8 cellular contexts compared by ENCODE assay signal in genomic region chr1:121447280-121447923, GRCh38.
DNase-seq lines count a peak whose midpoint lies in the region; ATAC-seq, FAIRE-seq and TF ChIP-seq lines count a peak whose summit lies in the region.
"Not testable (repeated sequence)": the region's sequence is repeated elsewhere in the genome, so short reads cannot be mapped to it uniquely, and the experiment has no call there.

No MANE protein-coding gene starts in this region.

- not testable (repeated sequence) for H3K27me3 Mint-ChIP-seq in astrocyte (ENCODE audit: low read depth, unreplicated experiment); progenitor cell of endocrine pancreas

- FAIRE-seq in astrocyte (lab: Jason Lieb, UNC): not testable (repeated sequence)

- TF ChIP-seq POLR2A in esophagus muscularis mucosa (IDR thresholded peaks at IDR 0.05; ENCODE audit: low read depth): not testable (repeated sequence)

- intact Hi-C loops in esophagus muscularis mucosa (cut with DNase I): not testable (repeated sequence)

- not testable (repeated sequence) for H3K4me1 ChIP-seq in DND-41 (ENCODE audit: insufficient read depth, low read length); astrocyte (ENCODE audit: insufficient read depth, low read length); esophagus muscularis mucosa
- peaks cover 27% of the 10 kb centered on the region for H3K4me1 ChIP-seq in OCI-LY3 (ENCODE audit: low read length)

- not testable (repeated sequence) for H3K4me1 Mint-ChIP-seq in astrocyte (ENCODE audit: low read depth, unreplicated experiment); progenitor cell of endocrine pancreas (ENCODE audit: low read depth)

- not testable (repeated sequence) for DNase-seq in DND-41; astrocyte (ENCODE audit: low read depth); esophagus muscularis mucosa (ENCODE audit: extremely low spot score); progenitor cell of endocrine pancreas (ENCODE audit: low spot score, unreplicated experiment)
- DNase-seq in kidney glomerular epithelial cell (lab: John Stamatoyannopoulos, UW): peak; percentile 1

- H3K36me3 ChIP-seq in DND-41 (ENCODE audit: insufficient read depth, low read length); OCI-LY3 (replicated peaks; ENCODE audit: low read depth, low read length); astrocyte (ENCODE audit: insufficient read depth, low read length); esophagus muscularis mucosa: not testable (repeated sequence)

- not testable (repeated sequence) for H3K4me3 Mint-ChIP-seq in astrocyte (ENCODE audit: unreplicated experiment); progenitor cell of endocrine pancreas (ENCODE audit: low read depth)

- H3K4me3 ChIP-seq in DND-41 (ENCODE audit: low read depth in 1 of 2, low read length in 2 of 2); OCI-LY3 (ENCODE audit: low read length); astrocyte (ENCODE audit: insufficient read depth, low read depth, low read length); esophagus muscularis mucosa: not testable (repeated sequence)

- H3K4me2 ChIP-seq in DND-41 (ENCODE audit: insufficient read depth, low read length); astrocyte (ENCODE audit: low read length): not testable (repeated sequence)
- peak overlapping the region; percentile 25; the same call in 1 of the 2 replicates for H3K4me2 ChIP-seq in OCI-LY3 (ENCODE audit: low read length)

- H3K27ac ChIP-seq in 22Rv1; DND-41 (ENCODE audit: low read length); astrocyte (ENCODE audit: low read depth, low read length); esophagus muscularis mucosa (replicated peaks in 1 of 4): not testable (repeated sequence)
- peak overlapping the region; percentile 11; the same call in 1 of the 2 replicates for H3K27ac ChIP-seq in OCI-LY3 (ENCODE audit: low read length)

- 11% methylated on average over 1 of the region's 1 CpG for WGBS in esophagus muscularis mucosa

- not testable (repeated sequence) for H3K27ac Mint-ChIP-seq in astrocyte (ENCODE audit: unreplicated experiment); progenitor cell of endocrine pancreas

- not testable (repeated sequence) for H3K79me2 ChIP-seq in DND-41 (ENCODE audit: insufficient read depth, low read length); OCI-LY3 (ENCODE audit: low read length); astrocyte (ENCODE audit: insufficient read depth, low read length)

- not testable (repeated sequence) for H3K9ac ChIP-seq in DND-41 (ENCODE audit: low read depth, low read length); OCI-LY3 (ENCODE audit: low read length); astrocyte (ENCODE audit: low read length)

- not testable (repeated sequence) for H3K36me3 Mint-ChIP-seq in astrocyte (ENCODE audit: low read depth, unreplicated experiment); progenitor cell of endocrine pancreas (ENCODE audit: insufficient read depth)

- not testable (repeated sequence) for H3K27me3 ChIP-seq in DND-41 (ENCODE audit: insufficient read depth, low read length, poor library complexity); OCI-LY3 (ENCODE audit: low read depth, low read length); astrocyte (ENCODE audit: insufficient read depth, low read length); esophagus muscularis mucosa

- not testable (repeated sequence) for ATAC-seq in DND-41 (ENCODE audit: insufficient read depth, low read depth)

- TF ChIP-seq CTCF in 22Rv1 (IDR thresholded peaks at IDR 0.05): peak; percentile 73
- peak; percentile 59 for TF ChIP-seq CTCF in DND-41 (IDR thresholded peaks at IDR 0.05; ENCODE audit: borderline replicate concordance, extremely low read depth, low read length, poor library complexity, severe bottlenecking)
- TF ChIP-seq CTCF in LNCAP (IDR thresholded peaks at IDR 0.05): peak; percentile 49
- TF ChIP-seq CTCF in OCI-LY3 (IDR thresholded peaks at IDR 0.05; ENCODE audit: low read depth, low read length): peak; percentile 56; the same call in 1 of the 2 replicates
- TF ChIP-seq CTCF in astrocyte (IDR thresholded peaks at IDR 0.05; ENCODE audit: insufficient read depth, low read depth, low read length): peak; percentile 18
- TF ChIP-seq CTCF in esophagus muscularis mucosa (IDR thresholded peaks at IDR 0.05): peak in 2 of 3 experiments; percentile 45 to 55
- peak; percentile 64 for TF ChIP-seq CTCF in progenitor cell of endocrine pancreas (IDR thresholded peaks at IDR 0.05; ENCODE audit: unreplicated experiment)

- not testable (repeated sequence) for H3K9me3 ChIP-seq in DND-41 (ENCODE audit: insufficient read depth, low read length, severe bottlenecking); OCI-LY3 (ENCODE audit: insufficient read depth, low read length); astrocyte (ENCODE audit: insufficient read depth, low read depth, low read length); esophagus muscularis mucosa

- not testable (repeated sequence) for H2AFZ ChIP-seq in DND-41 (ENCODE audit: low read depth, low read length); astrocyte (ENCODE audit: low read depth, low read length)
- 0 out of 2 replicates have a peak overlapping the region, but pooled peaks have one; percentile 47 for H2AFZ ChIP-seq in OCI-LY3 (ENCODE audit: low read depth, low read length)

- H3K9me3 Mint-ChIP-seq in astrocyte (ENCODE audit: unreplicated experiment); progenitor cell of endocrine pancreas (ENCODE audit: low read depth): not testable (repeated sequence)

- not testable (repeated sequence) for H4K20me1 ChIP-seq in DND-41 (ENCODE audit: insufficient read depth, low read length); OCI-LY3 (ENCODE audit: insufficient read depth, low read length); astrocyte (ENCODE audit: insufficient read depth, low read length)

- not testable (repeated sequence) for TF ChIP-seq EP300 in esophagus muscularis mucosa (IDR thresholded peaks at IDR 0.05)

Comparison
In these comparisons a context has a peak if more than half of its experiments do, and no peak if none do; other contexts are left out.
1. CTCF ChIP-seq: peak in every context shown above with its lines; median percentile 73 in 22Rv1; 64 in progenitor cell of endocrine pancreas; 59 in DND-41; 56 in OCI-LY3; 50 in esophagus muscularis mucosa; 49 in LNCAP; 18 in astrocyte.